ENCODE assay signal across 8 cellular contexts in the genomic region with DNA sequence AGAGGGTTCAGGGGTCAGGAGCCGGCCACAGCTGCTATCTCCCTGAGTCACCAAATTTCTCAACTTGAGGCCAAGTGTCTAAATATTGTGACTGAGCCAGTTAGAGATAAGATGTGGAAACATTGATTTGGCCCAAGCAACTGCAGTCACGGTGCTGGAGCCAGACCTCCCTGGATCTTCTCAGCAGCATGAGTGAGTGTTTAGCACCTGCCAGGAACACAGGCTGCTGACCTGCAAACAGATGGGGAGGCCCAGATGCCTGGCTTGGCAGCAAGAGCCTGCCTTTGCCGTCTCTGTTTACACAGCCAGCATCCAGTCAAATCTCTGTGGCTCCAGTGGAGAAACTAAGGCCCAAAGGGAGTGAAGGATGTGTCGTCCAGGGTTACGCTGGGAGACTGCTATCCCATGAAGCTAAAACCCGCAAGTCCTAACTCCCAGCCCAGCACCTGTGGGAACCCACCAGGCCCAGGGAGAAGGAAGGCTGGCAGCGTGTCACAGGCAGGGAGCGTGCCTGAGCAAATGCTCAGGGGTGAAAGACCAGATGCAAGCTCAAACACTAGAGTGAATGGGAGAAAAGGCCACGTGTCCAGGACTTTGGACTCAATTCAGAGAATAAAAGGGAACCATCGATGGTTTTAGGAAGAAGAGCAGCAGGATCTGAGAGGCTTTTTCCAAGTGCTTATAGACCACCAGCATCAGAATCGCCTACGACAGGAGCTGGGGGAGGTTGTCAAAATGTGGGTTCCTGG. TPM values are rescaled to one million over a fixed set of nuclear protein-coding genes. Genes with fewer than 3 reads are reported as not detected.
DNase-seq lines count a peak whose midpoint lies in the region; ATAC-seq, FAIRE-seq and TF ChIP-seq lines count a peak whose summit lies in the region.

No MANE protein-coding gene starts in this region.

- H3K27ac Mint-ChIP-seq in CD14-positive monocyte (peak overlapping the region; percentile 81 to 94 (median 93)), astrocyte (ENCODE audit: unreplicated experiment) (no peak overlapping the region)

- no peaks in the 10 kb centered on the region for H4K20me1 ChIP-seq in astrocyte (ENCODE audit: insufficient read depth, low read length)

- H3K9me3 Mint-ChIP-seq in CD14-positive monocyte (peaks cover 3 to 7% (median 3%) of the 10 kb centered on the region in 7 donors), astrocyte (ENCODE audit: unreplicated experiment) (no peaks in the 10 kb centered on the region)

- H3K4me3 ChIP-seq in astrocyte (ENCODE audit: insufficient read depth, low read depth, low read length): no peak overlapping the region
- no peak overlapping the region for H3K4me3 ChIP-seq in left lung
- H3K4me3 ChIP-seq in urinary bladder (ENCODE audit: low read depth, low read length): no peak overlapping the region

- TF ChIP-seq CTCF in CD14-positive monocyte (IDR thresholded peaks at IDR 0.05): no peak
- TF ChIP-seq CTCF in astrocyte (IDR thresholded peaks at IDR 0.05; ENCODE audit: insufficient read depth, low read depth, low read length): no peak
- no peak for TF ChIP-seq CTCF in left lung (IDR thresholded peaks at IDR 0.05)

- DNase-seq in CD14-positive monocyte (ENCODE audit: low spot score): peak; percentile 86
- peak; percentile 43 for DNase-seq in NCI-H146 treated with DMSO at 0.1 percent for 48 hours (lab: John Stamatoyannopoulos, UW; ENCODE audit: unreplicated experiment)
- peak; percentile 99 for DNase-seq in astrocyte (ENCODE audit: low read depth)
- peak in 1 of 2 donors; percentile 69 for DNase-seq in left lung
- DNase-seq in GM19238 (ENCODE audit: insufficient read length, low spot score): no peak
- DNase-seq in NCI-H1436 (lab: John Stamatoyannopoulos, UW): no peak

- H3K27me3 Mint-ChIP-seq in CD14-positive monocyte (ENCODE audit: low read depth in 3 of 3) (peaks cover 2 to 11% (median 5%) of the 10 kb centered on the region in 3 donors), astrocyte (ENCODE audit: low read depth, unreplicated experiment) (peaks cover 37% of the 10 kb centered on the region)

- intact Hi-C loops in CD14-positive monocyte (cut with micrococcal nuclease) (no loop called here), left lung (cut with DNase I) (no loop called here)

- H3K36me3 Mint-ChIP-seq in CD14-positive monocyte: peaks cover 0 to 3% of the 10 kb centered on the region in 2 donors
- no peaks in the 10 kb centered on the region for H3K36me3 Mint-ChIP-seq in astrocyte (ENCODE audit: low read depth, unreplicated experiment)

- H3K4me2 ChIP-seq in astrocyte (ENCODE audit: low read length): peak overlapping the region; percentile 23

- peaks cover 6% of the 10 kb centered on the region for H3K27me3 ChIP-seq in astrocyte (ENCODE audit: insufficient read depth, low read length)
- H3K27me3 ChIP-seq in left lung: no peaks in the 10 kb centered on the region

- TF ChIP-seq POLR2A in GM18505 (IDR thresholded peaks at IDR 0.05; ENCODE audit: borderline replicate concordance, extremely low read depth, insufficient read depth, insufficient read length): no peak

- H3K36me3 ChIP-seq in astrocyte (ENCODE audit: insufficient read depth, low read length): no peaks in the 10 kb centered on the region
- H3K36me3 ChIP-seq in left lung: no peaks in the 10 kb centered on the region
- H3K36me3 ChIP-seq in urinary bladder (ENCODE audit: insufficient read depth): no peaks in the 10 kb centered on the region

- H3K4me1 ChIP-seq in astrocyte (ENCODE audit: insufficient read depth, low read length) (peaks cover 26% of the 10 kb centered on the region), left lung (peaks cover 2 to 32% of the 10 kb centered on the region in 2 donors), urinary bladder (ENCODE audit: insufficient read depth) (peaks cover 7% of the 10 kb centered on the region)

- ATAC-seq in left lung: peak; percentile 81
- no peak for ATAC-seq in GM18505 (IDR thresholded peaks at IDR 0.05; ENCODE audit: unreplicated experiment)

- FAIRE-seq in astrocyte (lab: Jason Lieb, UNC): no peak

- H3K9me3 ChIP-seq in astrocyte (ENCODE audit: insufficient read depth, low read depth, low read length) (peaks cover 8% of the 10 kb centered on the region), left lung (peaks cover 0 to 5% of the 10 kb centered on the region in 2 donors)

- WGBS in urinary bladder: 21% methylated on average over 12 of the region's 12 CpGs

- peak overlapping the region; percentile 18 for H3K9ac ChIP-seq in astrocyte (ENCODE audit: low read length)

- H3K4me1 Mint-ChIP-seq in CD14-positive monocyte: peaks cover 41% of the 10 kb centered on the region
- H3K4me1 Mint-ChIP-seq in astrocyte (ENCODE audit: low read depth, unreplicated experiment): no peaks in the 10 kb centered on the region

- H2AFZ ChIP-seq in astrocyte (ENCODE audit: low read depth, low read length): no peak overlapping the region

- H3K27ac ChIP-seq in astrocyte (ENCODE audit: low read depth, low read length) (peak overlapping the region; percentile 24), left lung (peak overlapping the region; percentile 48 to 55), urinary bladder (ENCODE audit: low read depth) (peak overlapping the region; percentile 27)

- no peaks in the 10 kb centered on the region for H3K79me2 ChIP-seq in astrocyte (ENCODE audit: insufficient read depth, low read length)

- H3K4me3 Mint-ChIP-seq in CD14-positive monocyte: peak overlapping the region in 1 of 2 donors; percentile 71
- no peak overlapping the region for H3K4me3 Mint-ChIP-seq in astrocyte (ENCODE audit: unreplicated experiment)

RNA-seq across cellular contexts. Expression of a gene that starts 15.9 kb away (rescaled TPM):
- polyA plus RNA-seq in CD14-positive monocyte (not detected), urinary bladder (142 TPM)
- total RNA-seq in astrocyte (1.9 and 3.1 TPM in 2 replicates), left lung (10 to 100 TPM; 32.9 to 46.0 TPM), urinary bladder (118 TPM)

Comparison
In these comparisons a context has a peak if more than half of its experiments do, and no peak if none do; other contexts are left out.
1. DNase-seq: peak in CD14-positive monocyte (single experiment), NCI-H146 treated with DMSO at 0.1 percent for 48 hours (single experiment) and astrocyte (single experiment); none in GM19238 (single experiment) and NCI-H1436 (single experiment).
2. Peak in every context shown above with its lines, with median percentiles within 50 percentile points of each other: H3K27ac ChIP-seq.